In genomic region chr20:59891581-59891980, GRCh38 we compare ENCODE assay signal across 22 cellular contexts.
"Had no signal": no experiment of that assay in that cellular context is flagged by ENCODE, and none has a peak within 500 bp of the region (broad histone marks: within the 10 kb centered on the region; RNA-seq: fewer than 3 reads in every experiment).

No MANE protein-coding gene starts in this region.

- H3K27me3 ChIP-seq: gastrocnemius medialis, neutrophil, pancreas, right lobe of liver, stomach, testis had no signal

- H3K9me3 ChIP-seq: gastrocnemius medialis, neutrophil, pancreas, right lobe of liver, stomach, testis had no signal

- H3K27me3 Mint-ChIP-seq: activated CD8-positive, alpha-beta T cell treated with anti-CD3 and anti-CD28 coated beads for 36 hours; activated naive CD8-positive, alpha-beta T cell treated with anti-CD3 and anti-CD28 coated beads for 36 hours; activated T-helper 17 cell treated with anti-CD3 and anti-CD28 coated beads, Interleukin-2, amount 50 U/mL, for 72 hours; natural killer cell treated with Interleukin-12 subunit alpha and Interleukin-12 subunit beta and Interleukin-15 and Interleukin-18, amount 100 ng/mL, for 72 hours had no signal

- H3K4me1 Mint-ChIP-seq: activated naive CD8-positive, alpha-beta T cell treated with anti-CD3 and anti-CD28 coated beads for 36 hours; activated T-helper 17 cell treated with anti-CD3 and anti-CD28 coated beads, Interleukin-2, amount 50 U/mL, for 72 hours; immature natural killer cell had no signal

- H3K4me3 ChIP-seq: gastrocnemius medialis, pancreas, right lobe of liver, stomach, testis had no signal

- H3K36me3 Mint-ChIP-seq: natural killer cell treated with Interleukin-12 subunit alpha and Interleukin-12 subunit beta and Interleukin-15 and Interleukin-18, amount 100 ng/mL, for 72 hours; type B pancreatic cell had no signal

- DNase-seq: activated CD4-positive, alpha-beta T cell treated with anti-CD3 and anti-CD28 coated beads for 48 hours; activated CD4-positive, CD25-positive, alpha-beta regulatory T cell; activated CD8-positive, alpha-beta T cell treated with anti-CD3 and anti-CD28 coated beads for 36 hours; activated naive CD4-positive, alpha-beta T cell; activated naive CD8-positive, alpha-beta T cell treated with anti-CD3 and anti-CD28 coated beads for 36 hours; activated T-cell treated with anti-CD3 and anti-CD28 coated beads, Interleukin-2, amount 50 U/mL, for 1 hour; amniotic stem cell; effector CD4-positive, alpha-beta T cell; gastrocnemius medialis; immature natural killer cell; mesendoderm; pancreas; right lobe of liver; small intestine; stimulated activated CD4-positive, alpha-beta T cell treated with anti-CD3 and anti-CD28 coated beads, Interleukin-4, amount 100 ng/mL, for 1 hour; stomach; testis had no signal

- H3K9me3 Mint-ChIP-seq: activated naive CD8-positive, alpha-beta T cell treated with anti-CD3 and anti-CD28 coated beads for 36 hours; activated T-helper 17 cell treated with anti-CD3 and anti-CD28 coated beads, Interleukin-2, amount 50 U/mL, for 72 hours; immature natural killer cell; natural killer cell treated with Interleukin-12 subunit alpha and Interleukin-12 subunit beta and Interleukin-15 and Interleukin-18, amount 100 ng/mL, for 72 hours; type B pancreatic cell had no signal

- ATAC-seq: activated CD8-positive, alpha-beta T cell treated with anti-CD3 and anti-CD28 coated beads for 36 hours; activated T-helper 17 cell treated with anti-CD3 and anti-CD28 coated beads, Interleukin-2, amount 50 U/mL, for 72 hours; esophagus mucosa; gastrocnemius medialis; natural killer cell treated with Interleukin-12 subunit alpha and Interleukin-12 subunit beta and Interleukin-15 and Interleukin-18, amount 100 ng/mL, for 72 hours; pancreas; right lobe of liver had no signal

- H3K27ac Mint-ChIP-seq: activated CD8-positive, alpha-beta T cell treated with anti-CD3 and anti-CD28 coated beads for 36 hours; activated naive CD8-positive, alpha-beta T cell treated with anti-CD3 and anti-CD28 coated beads for 36 hours; activated T-helper 17 cell treated with anti-CD3 and anti-CD28 coated beads, Interleukin-2, amount 50 U/mL, for 72 hours; immature natural killer cell; natural killer cell treated with Interleukin-12 subunit alpha and Interleukin-12 subunit beta and Interleukin-15 and Interleukin-18, amount 100 ng/mL, for 72 hours; type B pancreatic cell had no signal

- H3K4me1 ChIP-seq: gastrocnemius medialis, right lobe of liver, stomach, testis had no signal

- H3K27ac ChIP-seq: gastrocnemius medialis, neutrophil, pancreas, right lobe of liver, stomach, testis had no signal

- H3K36me3 ChIP-seq: gastrocnemius medialis, neutrophil, pancreas, right lobe of liver, stomach had no signal

- H3K4me3 Mint-ChIP-seq: activated CD8-positive, alpha-beta T cell treated with anti-CD3 and anti-CD28 coated beads for 36 hours; activated naive CD8-positive, alpha-beta T cell treated with anti-CD3 and anti-CD28 coated beads for 36 hours; activated T-helper 17 cell treated with anti-CD3 and anti-CD28 coated beads, Interleukin-2, amount 50 U/mL, for 72 hours; immature natural killer cell; natural killer cell treated with Interleukin-12 subunit alpha and Interleukin-12 subunit beta and Interleukin-15 and Interleukin-18, amount 100 ng/mL, for 72 hours; type B pancreatic cell had no signal
